8 cellular contexts compared by ENCODE assay signal in the genomic region with DNA sequence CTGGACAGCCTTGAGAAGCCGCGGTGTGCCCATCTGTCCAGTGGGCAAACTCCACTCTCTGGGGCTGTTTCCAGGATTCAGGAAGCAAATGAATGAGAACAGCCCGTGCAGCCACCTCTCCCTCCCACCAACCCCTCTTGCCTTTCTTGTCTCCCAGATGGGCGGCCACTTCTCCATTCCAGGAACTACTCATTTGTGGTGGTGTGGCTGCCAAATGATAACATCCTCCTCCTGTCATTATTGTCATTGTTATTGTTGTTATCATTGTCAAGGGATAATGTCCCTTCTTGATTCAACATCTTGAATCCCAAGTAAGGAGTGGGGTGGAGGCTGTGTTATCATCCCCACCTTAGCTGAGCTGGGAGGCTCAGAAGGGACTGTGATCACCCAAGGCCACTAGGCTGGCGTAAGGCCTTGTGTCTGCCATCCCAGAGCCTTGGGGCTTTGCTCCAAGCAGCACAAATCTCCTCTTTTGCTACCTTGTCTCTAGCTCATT. TPM values are rescaled to one million over a fixed set of nuclear protein-coding genes. Genes with fewer than 3 reads are reported as not detected.
DNase-seq lines count a peak whose midpoint lies in the region; ATAC-seq and TF ChIP-seq lines count a peak whose summit lies in the region.

No MANE protein-coding gene starts in this region.

- intact Hi-C loops in body of pancreas (cut with DNase I): loop anchor here (10.0 kb wide), 2 partner anchors 45 to 125 kb away; a partner anchor contains a TSS

- TF ChIP-seq CTCF in Loucy (conservative IDR thresholded peaks at IDR 0.05; ENCODE audit: low read length): no peak
- TF ChIP-seq CTCF in body of pancreas (IDR thresholded peaks at IDR 0.05): no peak

- H4K20me1 ChIP-seq in Loucy (ENCODE audit: insufficient read depth, low read length, poor library complexity, severe bottlenecking): peaks cover 57% of the 10 kb centered on the region

- H3K4me3 ChIP-seq in Loucy (ENCODE audit: low read length, poor library complexity, severe bottlenecking): peak overlapping the region; percentile 96
- H3K4me3 ChIP-seq in body of pancreas: peak overlapping the region; percentile 71 to 90
- peak overlapping the region; percentile 97 for H3K4me3 ChIP-seq in mononuclear cell (ENCODE audit: low read length)

- no peaks in the 10 kb centered on the region for H3F3A ChIP-seq in Loucy (ENCODE audit: low read depth)

- DNase-seq in AML-193 (lab: John Stamatoyannopoulos, UW) (peak; percentile 36 to 53), body of pancreas (peak in 2 of 4 donors; percentile 19 to 25), cerebellum (ENCODE audit: low spot score) (no peak)
- no peak for DNase-seq in stimulated activated CD4-positive, alpha-beta T cell treated with anti-CD3 and anti-CD28 coated beads, Interleukin-2, amount 100 ng/mL, for 24 hours

- no peaks in the 10 kb centered on the region for H3K9me3 ChIP-seq in Loucy (ENCODE audit: insufficient read depth, low read depth, low read length)
- no peaks in the 10 kb centered on the region for H3K9me3 ChIP-seq in body of pancreas
- no peaks in the 10 kb centered on the region for H3K9me3 ChIP-seq in mononuclear cell (ENCODE audit: low read depth, low read length)

- 12 to 15% methylated on average over 5 of the region's 5 CpGs for WGBS in body of pancreas, 2 donors

- H3K79me2 ChIP-seq in Loucy (ENCODE audit: insufficient read depth, low read length): peaks cover 64% of the 10 kb centered on the region

- H3K27me3 ChIP-seq in Loucy (ENCODE audit: insufficient read depth, low read length, poor library complexity, severe bottlenecking): no peaks in the 10 kb centered on the region
- no peaks in the 10 kb centered on the region for H3K27me3 ChIP-seq in body of pancreas
- H3K27me3 ChIP-seq in mononuclear cell (ENCODE audit: insufficient read depth, low read length): no peaks in the 10 kb centered on the region

- H3K9me2 ChIP-seq in Loucy (replicated peaks; ENCODE audit: low read depth, low read length): no peaks in the 10 kb centered on the region

- peak overlapping the region; percentile 98 for H3K9ac ChIP-seq in Loucy (ENCODE audit: low read depth, low read length, poor library complexity, severe bottlenecking)

- peaks cover 27% of the 10 kb centered on the region for H3K4me1 ChIP-seq in Loucy (ENCODE audit: insufficient read depth, low read length, poor library complexity, severe bottlenecking)
- peaks cover 43% of the 10 kb centered on the region for H3K4me1 ChIP-seq in body of pancreas
- peaks cover 41% of the 10 kb centered on the region for H3K4me1 ChIP-seq in mononuclear cell (ENCODE audit: insufficient read depth, low read length)

- H3K27ac ChIP-seq in body of pancreas: peak overlapping the region in 3 of 4 donors; percentile 62 to 95 (median 91)

- H3K36me3 ChIP-seq in Loucy (ENCODE audit: insufficient read depth, low read length) (no peaks in the 10 kb centered on the region), body of pancreas (replicated peaks in 1 of 2; ENCODE audit: insufficient read depth in 1 of 2, low read depth in 2 of 2) (no peaks in the 10 kb centered on the region)

- H3K4me2 ChIP-seq in Loucy (ENCODE audit: low read depth, low read length, poor library complexity, severe bottlenecking): peak overlapping the region; percentile 97

- no peak overlapping the region for H2AFZ ChIP-seq in Loucy (ENCODE audit: low read length)

- no peak for TF ChIP-seq POLR2A in body of pancreas (IDR thresholded peaks at IDR 0.05)

- ATAC-seq in body of pancreas (no peak), HG03354 (IDR thresholded peaks at IDR 0.05; ENCODE audit: poor library complexity, severe bottlenecking, unreplicated experiment) (no peak), HG03457 (IDR thresholded peaks at IDR 0.05; ENCODE audit: unreplicated experiment) (no peak)

RNA-seq across cellular contexts. Expression of a gene that starts 1.6 kb away (rescaled TPM):
- total RNA-seq in body of pancreas (100 to 1,000 TPM in 1 of 2 donors, 10 to 100 TPM in 1; 98.6 to 158 TPM), mononuclear cell (149 TPM), cerebellum (67.1 TPM)

RNA-seq across cellular contexts. Expression of a gene that starts 18.3 kb away (rescaled TPM):
- total RNA-seq in body of pancreas (10 to 100 TPM; 71.6 to 89.7 TPM), mononuclear cell (13.9 TPM), cerebellum (28.1 TPM)

Comparison
In these comparisons a context has a peak if more than half of its experiments do, and no peak if none do; other contexts are left out.
1. DNase-seq: peak in AML-193 (2 of 2); none in stimulated activated CD4-positive, alpha-beta T cell treated with anti-CD3 and anti-CD28 coated beads, Interleukin-2, amount 100 ng/mL, for 24 hours (0 of 2) and cerebellum (single experiment).
2. Peak in every context shown above with its lines, with median percentiles within 50 percentile points of each other: H3K4me3 ChIP-seq.